ENCODE assay signal across 26 cellular contexts in genomic region chr17:7820231-7820630, GRCh38.
"Had no signal": no experiment of that assay in that cellular context is flagged by ENCODE, and none has a peak within 500 bp of the region (broad histone marks: within the 10 kb centered on the region; RNA-seq: fewer than 3 reads in every experiment).

No MANE protein-coding gene starts in this region.

- H3K4me1 Mint-ChIP-seq: memory B cell, natural killer cell had no signal

- H3K27ac Mint-ChIP-seq: memory B cell; natural killer cell; stimulated activated memory B cell treated with anti-CD40 and anti-IgM and Interleukin-4, amounts not matched to agents 10 μg/mL and 1 μg/mL and 100 μg/mL, for 72 hours had no signal

- H3K4me1 ChIP-seq: prostate gland, right atrium auricular region, testis, tibial artery, upper lobe of left lung had no signal

- H3K36me3 ChIP-seq: esophagus squamous epithelium, prostate gland, right atrium auricular region, tibial artery, upper lobe of left lung had no signal

- H3K9me3 Mint-ChIP-seq: memory B cell; natural killer cell; stimulated activated memory B cell treated with anti-CD40 and anti-IgM and Interleukin-4, amounts not matched to agents 10 μg/mL and 1 μg/mL and 100 μg/mL, for 72 hours had no signal

- H3K36me3 Mint-ChIP-seq: memory B cell; natural killer cell; stimulated activated memory B cell treated with anti-CD40 and anti-IgM and Interleukin-4, amounts not matched to agents 10 μg/mL and 1 μg/mL and 100 μg/mL, for 72 hours had no signal

- H3K4me3 Mint-ChIP-seq: memory B cell; natural killer cell; stimulated activated memory B cell treated with anti-CD40 and anti-IgM and Interleukin-4, amounts not matched to agents 10 μg/mL and 1 μg/mL and 100 μg/mL, for 72 hours had no signal

- H3K4me3 ChIP-seq: coronary artery, esophagus squamous epithelium, lung, prostate gland, right atrium auricular region, smooth muscle cell, testis, tibial artery, upper lobe of left lung had no signal

- H3K9me3 ChIP-seq: esophagus squamous epithelium, prostate gland, right atrium auricular region, testis, tibial artery, upper lobe of left lung had no signal

- H3K4me2 ChIP-seq: smooth muscle cell had no signal

- H3K27me3 ChIP-seq: right atrium auricular region, testis, upper lobe of left lung had no signal

- ATAC-seq: left lobe of liver; natural killer cell; sciatic nerve; stimulated activated memory B cell treated with anti-CD40 and anti-IgM and Interleukin-4, amounts not matched to agents 10 μg/mL and 1 μg/mL and 100 μg/mL, for 72 hours; stimulated activated naive CD8-positive, alpha-beta T cell treated with anti-CD3 and anti-CD28 coated beads, Interleukin-15, Interleukin-2, amounts not matched to agents 100 U/mL and 50 U/mL, for 24 hours had no signal

- H3K27ac ChIP-seq: coronary artery, esophagus squamous epithelium, prostate gland, right atrium auricular region, testis, tibial artery, upper lobe of left lung had no signal

- DNase-seq: dermis blood vessel endothelial cell; effector memory CD4-positive, alpha-beta T cell; erythroblast; esophagus squamous epithelium; foreskin melanocyte; kidney; natural killer cell; nucleus accumbens; stimulated activated CD4-positive, alpha-beta T cell treated with anti-CD3 and anti-CD28 coated beads, Interleukin-2, amount 100 ng/mL, for 24 hours; stimulated activated CD4-positive, alpha-beta T cell treated with anti-CD3 and anti-CD28 coated beads, Interleukin-4, amount 100 ng/mL, for 24 hours; stimulated activated naive CD8-positive, alpha-beta T cell treated with anti-CD3 and anti-CD28 coated beads, Interleukin-15, Interleukin-2, amounts not matched to agents 100 U/mL and 50 U/mL, for 24 hours; substantia nigra; testis; tibial artery; upper lobe of left lung had no signal

- FAIRE-seq: endometrium, kidney, urothelium cell line had no signal
